In the genomic region with DNA sequence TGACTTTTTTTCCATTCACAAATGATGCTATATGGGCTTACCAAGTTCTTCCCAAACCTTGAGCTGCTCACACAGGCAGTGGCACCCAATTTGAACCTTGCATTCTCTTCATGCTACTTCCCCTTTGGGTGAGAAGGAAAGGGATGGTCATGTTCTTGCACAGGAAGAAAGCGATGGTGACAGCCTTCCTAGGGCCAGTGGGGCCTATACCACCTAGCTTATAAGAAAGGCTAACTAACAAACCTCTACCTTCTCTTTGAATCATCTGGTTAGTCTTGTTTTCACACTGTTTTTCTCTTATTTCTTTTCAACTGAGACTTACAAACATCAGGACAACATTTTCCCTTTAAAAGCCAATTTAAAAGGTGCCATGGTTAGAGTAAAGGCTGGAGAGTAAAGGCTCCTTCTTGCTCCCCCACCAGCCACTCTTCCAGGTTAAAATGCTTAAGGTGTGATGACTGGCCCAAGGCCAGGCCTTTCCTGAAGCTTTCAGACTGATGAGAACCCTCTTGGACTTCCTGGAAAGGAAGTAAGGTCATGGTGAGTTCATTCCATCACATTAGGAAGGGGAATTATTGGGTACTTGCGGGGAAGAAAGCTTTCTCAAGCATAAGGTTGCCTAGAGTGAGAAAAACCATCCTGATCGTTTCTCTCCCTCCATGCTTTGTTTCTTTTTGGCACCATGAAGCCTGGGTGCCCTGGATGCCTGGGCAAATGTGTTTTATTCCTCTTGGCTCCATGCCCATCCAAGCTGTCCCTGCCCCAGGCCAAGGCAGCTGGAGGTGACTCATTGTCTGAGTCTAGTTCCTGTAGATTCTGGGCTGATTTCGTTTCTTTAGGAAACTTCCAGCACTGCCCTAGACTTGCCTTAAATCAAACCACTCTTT, we compare ENCODE assay signal across 8 cellular contexts. TPM values are rescaled to one million over a fixed set of nuclear protein-coding genes. Genes with fewer than 3 reads are reported as not detected.
A peak's percentile ranks its signal among the peaks of the same experiment; 100 is the strongest.
DNase-seq lines count a peak whose midpoint lies in the region; ATAC-seq, FAIRE-seq and TF ChIP-seq lines count a peak whose summit lies in the region.

No MANE protein-coding gene starts in this region.

- no peaks in the 10 kb centered on the region for H3K79me2 ChIP-seq in K562 (ENCODE audit: control insufficient read depth, insufficient read depth, low read length)

- in situ Hi-C loops in K562 (cut with MboI) = no loop called here

- DNase-seq in SIG-M5 treated with dmso at 0.1 percent for 504 hours (lab: John Stamatoyannopoulos, UW; ENCODE audit: unreplicated experiment) (peak; percentile 47), SIG-M5 (lab: John Stamatoyannopoulos, UW) (no peak), K562 (ENCODE audit: extremely low read depth in 1 of 4, low spot score in 3 of 4) (no peak), kidney epithelial cell (ENCODE audit: low read depth) (peak; percentile 83), aorta (peak; percentile 84 to 87), putamen (ENCODE audit: low spot score) (no peak), KG1 (lab: John Stamatoyannopoulos, UW) (no peak)
- DNase-seq in activated CD4-positive, alpha-beta T cell treated with anti-CD3 and anti-CD28 coated beads for 1 hour = no peak

- intact Hi-C loops in K562 (cut with micrococcal nuclease) (no loop called here), aorta (cut with DNase I) (loop anchor here in 1 of 2 donors (5.0 to 10.0 kb wide), 2 partner anchors 34 to 743 kb away; no protein-coding TSS in a partner anchor)

- ATAC-seq in K562 (no peak), aorta (ENCODE audit: low FRiP score) (peak; percentile 78)

- TF ChIP-seq POLR2A in K562 (conservative IDR thresholded peaks at IDR 0.05) = no peak

- BruUV-seq in K562 (replicated peaks; lab: Mats Ljungman, UMichigan) = no TSS peak

- CTCF ChIA-PET in K562 (lab: Yijun Ruan, JAX; ENCODE audit: low intra/inter-chr PET ratio) = no interaction called here

- no peak overlapping the region for H3K9ac ChIP-seq in K562 (ENCODE audit: insufficient read depth in 1 of 2, low read depth in 2 of 2, low read length in 2 of 2)

- WGBS in K562 (ENCODE audit: insufficient coverage, low coverage, missing lambda C conversion rate) = 4% methylated on average over 4 of the region's 4 CpGs
- WGBS in aorta, 2 donors = 33 to 35% methylated on average over 4 of the region's 4 CpGs

- H3K27ac ChIP-seq in K562 (ENCODE audit: extremely low read depth, low read depth, low read length) (no peak overlapping the region), aorta (ENCODE audit: low read depth in 1 of 2, low read length in 2 of 2) (peak overlapping the region; percentile 20 to 73)

- no peak overlapping the region for H3K4me3 ChIP-seq in K562
- H3K4me3 ChIP-seq in kidney epithelial cell (ENCODE audit: low read depth, low read length) = no peak overlapping the region
- H3K4me3 ChIP-seq in aorta (ENCODE audit: low read length in 2 of 2) = no peak overlapping the region

- no peak for TF ChIP-seq EP300 in K562 (IDR thresholded peaks at IDR 0.05; ENCODE audit: low read length)

- no peaks in the 10 kb centered on the region; the same call in 1 of the 2 replicates for H4K20me1 ChIP-seq in K562 (replicated peaks; ENCODE audit: control insufficient read depth, insufficient read depth, low read length)

- H3K36me3 ChIP-seq in K562 (ENCODE audit: control insufficient read depth, insufficient read depth, low read length) (no peaks in the 10 kb centered on the region), kidney epithelial cell (ENCODE audit: control insufficient read depth, insufficient read depth, low read length) (no peaks in the 10 kb centered on the region), aorta (ENCODE audit: control insufficient read depth in 1 of 2, insufficient read depth in 2 of 2, low read length in 1 of 2) (no peaks in the 10 kb centered on the region)

- TF ChIP-seq RAD21 in K562 (CRISPR knock-in tag; conservative IDR thresholded peaks at IDR 0.05 in 1 of 2, IDR thresholded peaks at IDR 0.05 in 1 of 2) = no peak

- no peak for FAIRE-seq in K562 (lab: Jason Lieb, UNC)

- no peak overlapping the region for H2AFZ ChIP-seq in K562 (ENCODE audit: low read depth, low read length)

- TF ChIP-seq CTCF in K562 (IDR thresholded peaks at IDR 0.05 in 2 of 3, conservative IDR thresholded peaks at IDR 0.05 in 1 of 3; ENCODE audit: insufficient read depth in 2 of 3, low read depth in 1 of 3, low read length in 3 of 3) (no peak), kidney epithelial cell (IDR thresholded peaks at IDR 0.05; ENCODE audit: insufficient read depth, low read length, poor library complexity, severe bottlenecking) (no peak)

- H3K4me1 ChIP-seq in K562 (replicated peaks in 1 of 2; ENCODE audit: control insufficient read depth in 2 of 2, insufficient read depth in 2 of 2, low read length in 2 of 2) = no peaks in the 10 kb centered on the region
- H3K4me1 ChIP-seq in aorta (ENCODE audit: control insufficient read depth in 1 of 2, insufficient read depth in 2 of 2, low read length in 2 of 2) = peaks cover 4 to 10% of the 10 kb centered on the region in 2 donors

- no peak overlapping the region for H3K4me2 ChIP-seq in K562 (ENCODE audit: insufficient read depth, low read length)

- H3K9me3 ChIP-seq in K562 (replicated peaks; ENCODE audit: control insufficient read depth, insufficient read depth, low read depth, low read length) = no peaks in the 10 kb centered on the region
- no peaks in the 10 kb centered on the region for H3K9me3 ChIP-seq in aorta (ENCODE audit: control insufficient read depth, low read length)

- no peaks in the 10 kb centered on the region for H3K27me3 ChIP-seq in K562 (ENCODE audit: control insufficient read depth in 2 of 2, insufficient read depth in 2 of 2, low read length in 2 of 2)
- H3K27me3 ChIP-seq in kidney epithelial cell (ENCODE audit: control insufficient read depth, insufficient read depth, low read length) = no peaks in the 10 kb centered on the region
- H3K27me3 ChIP-seq in aorta (ENCODE audit: control insufficient read depth in 1 of 2, insufficient read depth in 2 of 2, low read length in 1 of 2) = no peaks in the 10 kb centered on the region

- H3K9me1 ChIP-seq in K562 (ENCODE audit: control insufficient read depth, insufficient read depth, low read length) = no peaks in the 10 kb centered on the region

- POLR2A ChIA-PET in K562 (lab: Yijun Ruan, JAX) = interaction anchor here (0.7 kb wide), 2 partner anchors 7 to 695 kb away, joined by 3 to 4 read pairs; no protein-coding TSS in a partner anchor

TF ChIP-seq in K562, 482 proteins besides CTCF, POLR2A, EP300 and RAD21:
- TF ChIP-seq NFIC (IDR thresholded peaks at IDR 0.05) (peak; percentile 41; the same call in 1 of the 2 replicates), ZNF57 (CRISPR knock-in tag; IDR thresholded peaks at IDR 0.05) (no peak), GABPB1 (CRISPR knock-in tag; IDR thresholded peaks at IDR 0.05) (no peak)
- TF ChIP-seq, protein P1, sequence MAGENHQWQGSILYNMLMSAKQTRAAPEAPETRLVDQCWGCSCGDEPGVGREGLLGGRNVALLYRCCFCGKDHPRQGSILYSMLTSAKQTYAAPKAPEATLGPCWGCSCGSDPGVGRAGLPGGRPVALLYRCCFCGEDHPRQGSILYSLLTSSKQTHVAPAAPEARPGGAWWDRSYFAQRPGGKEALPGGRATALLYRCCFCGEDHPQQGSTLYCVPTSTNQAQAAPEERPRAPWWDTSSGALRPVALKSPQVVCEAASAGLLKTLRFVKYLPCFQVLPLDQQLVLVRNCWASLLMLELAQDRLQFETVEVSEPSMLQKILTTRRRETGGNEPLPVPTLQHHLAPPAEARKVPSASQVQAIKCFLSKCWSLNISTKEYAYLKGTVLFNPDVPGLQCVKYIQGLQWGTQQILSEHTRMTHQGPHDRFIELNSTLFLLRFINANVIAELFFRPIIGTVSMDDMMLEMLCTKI (IDR thresholded peaks at IDR 0.05; ENCODE audit: partially characterized antibody) = no peak
- TF ChIP-seq, protein P2, sequence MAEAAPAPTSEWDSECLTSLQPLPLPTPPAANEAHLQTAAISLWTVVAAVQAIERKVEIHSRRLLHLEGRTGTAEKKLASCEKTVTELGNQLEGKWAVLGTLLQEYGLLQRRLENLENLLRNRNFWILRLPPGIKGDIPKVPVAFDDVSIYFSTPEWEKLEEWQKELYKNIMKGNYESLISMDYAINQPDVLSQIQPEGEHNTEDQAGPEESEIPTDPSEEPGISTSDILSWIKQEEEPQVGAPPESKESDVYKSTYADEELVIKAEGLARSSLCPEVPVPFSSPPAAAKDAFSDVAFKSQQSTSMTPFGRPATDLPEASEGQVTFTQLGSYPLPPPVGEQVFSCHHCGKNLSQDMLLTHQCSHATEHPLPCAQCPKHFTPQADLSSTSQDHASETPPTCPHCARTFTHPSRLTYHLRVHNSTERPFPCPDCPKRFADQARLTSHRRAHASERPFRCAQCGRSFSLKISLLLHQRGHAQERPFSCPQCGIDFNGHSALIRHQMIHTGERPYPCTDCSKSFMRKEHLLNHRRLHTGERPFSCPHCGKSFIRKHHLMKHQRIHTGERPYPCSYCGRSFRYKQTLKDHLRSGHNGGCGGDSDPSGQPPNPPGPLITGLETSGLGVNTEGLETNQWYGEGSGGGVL (CRISPR knock-in tag; IDR thresholded peaks at IDR 0.05) = no peak

RNA-seq across cellular contexts. Expression of a gene that starts 41.4 kb away (rescaled TPM):
- total RNA-seq in K562 (2011; cell fraction: chromatin; rRNA removed; ENCODE audit: low replicate concordance) = not detected in 2 replicates
- total RNA-seq in K562 (2011; cell fraction: nucleolus; rRNA removed) = not detected in 2 replicates
- total RNA-seq in K562 (2011; cell fraction: nucleoplasm; rRNA removed) = not detected in 2 replicates
- not detected in 2 replicates for total RNA-seq in K562 (2014; rRNA removed)
- total RNA-seq in K562 (2014; rRNA removed; fragmentation: Illumina TruSeq; extraction: Trizol) = not detected in 2 replicates
- not detected in 2 replicates for total RNA-seq in K562 (2015; rRNA removed; fragmentation: Illumina TruSeq; extraction: Trizol)
- 0.04 and 0.18 TPM in 2 replicates for total RNA-seq in K562 (2021)
- not detected in 2 replicates for polyA plus RNA-seq in K562 (2011; rRNA removed)
- not detected in 2 replicates for polyA plus RNA-seq in K562 (2011; cell fraction: cytosol; rRNA removed)
- not detected in 2 replicates for polyA plus RNA-seq in K562 (2011; cell fraction: nucleus; rRNA removed)
- not detected in 2 replicates for polyA plus RNA-seq in K562 (2012)
- polyA plus RNA-seq in K562 (2014; fragmentation: Illumina TruSeq; extraction: Trizol) = not detected in 2 replicates
- not detected for polyA plus RNA-seq in K562 (2014; fragmentation: Nextera tagmentation; extraction: Ambion mirVana)
- polyA plus RNA-seq in K562 (2014; rRNA removed) = not detected in 2 replicates
- not detected in 2 replicates for polyA minus RNA-seq in K562 (2011; rRNA and poly(A)+ RNA removed)
- not detected in 2 replicates for polyA minus RNA-seq in K562 (2011; cell fraction: cytosol; rRNA and poly(A)+ RNA removed)
- not detected in 2 replicates for polyA minus RNA-seq in K562 (2011; cell fraction: nucleus; rRNA and poly(A)+ RNA removed)
- total RNA-seq in kidney epithelial cell = 68.5 and 69.1 TPM in 2 replicates
- total RNA-seq in aorta = under 1 TPM in 1 of 2 donors, not detected in 1; 0.18 TPM
- under 1 TPM in 1 of 2 donors, not detected in 1; 0.88 TPM for polyA plus RNA-seq in aorta

Comparison
In these comparisons a context has a peak if more than half of its experiments do, and no peak if none do; other contexts are left out.
1. DNase-seq: peak in SIG-M5 treated with dmso at 0.1 percent for 504 hours (single experiment), kidney epithelial cell (single experiment) and aorta (2 of 2); none in SIG-M5 (single experiment), K562 (0 of 4), putamen (single experiment), activated CD4-positive, alpha-beta T cell treated with anti-CD3 and anti-CD28 coated beads for 1 hour (single experiment) and KG1 (single experiment).
2. RNA of a gene that starts 41.4 kb away (total RNA-seq): 68.5 to 69.1 TPM in kidney epithelial cell; 0.18 TPM in aorta and 0.04 to 0.18 TPM in K562; every median in the first group is over 10 times any median in the second.